In the genomic region with DNA sequence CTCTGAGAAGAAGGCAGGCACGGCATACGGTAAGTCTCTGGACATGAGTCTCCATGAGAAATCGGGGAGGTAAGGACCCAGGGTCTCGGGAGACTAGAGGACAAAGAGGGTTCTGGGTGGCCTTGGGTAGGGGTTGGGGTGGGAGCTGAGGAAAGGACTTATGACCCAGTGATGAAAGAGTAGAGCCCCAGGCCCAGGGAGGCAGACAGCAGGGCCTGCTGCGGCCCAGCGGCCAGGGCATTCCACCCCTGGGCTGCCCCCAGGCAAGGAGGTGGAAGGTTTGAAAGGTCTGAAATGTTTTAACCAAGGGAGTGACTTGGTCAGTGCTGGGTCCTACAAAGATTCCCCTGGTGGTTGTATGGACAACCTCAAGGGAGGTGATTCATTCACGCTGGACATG, we compare ENCODE assay signal across 19 cellular contexts.
"Had no signal": no experiment of that assay in that cellular context is flagged by ENCODE, and none has a peak within 500 bp of the region (broad histone marks: within the 10 kb centered on the region; RNA-seq: fewer than 3 reads in every experiment).

No MANE protein-coding gene starts in this region.

- H3K9me3 ChIP-seq: heart left ventricle, prostate gland, right lobe of liver, stomach, thoracic aorta, transverse colon had no signal

- H3K27ac Mint-ChIP-seq: naive B cell, nephron had no signal

- ATAC-seq: right lobe of liver had no signal

- H3K9ac ChIP-seq: parathyroid adenoma had no signal

- H3K4me1 ChIP-seq: heart left ventricle, parathyroid adenoma, prostate gland, right lobe of liver, stomach, transverse colon had no signal

- H3K27me3 Mint-ChIP-seq: naive B cell had no signal

- H2AFZ ChIP-seq: parathyroid adenoma had no signal

- H3K9me3 Mint-ChIP-seq: naive B cell, nephron had no signal

- DNase-seq: cortex of kidney; effector CD8-positive, alpha-beta T cell; heart left ventricle; hippocampal formation; naive B cell; stimulated activated CD4-positive, alpha-beta T cell treated with anti-CD3 and anti-CD28 coated beads, Interleukin-12 subunit alpha, Interleukin-12 subunit beta, amount 100 ng/mL, for 4 hours; stimulated activated naive CD4-positive, alpha-beta T cell; stomach; substantia nigra; transverse colon had no signal

- H3K27ac ChIP-seq: dorsolateral prefrontal cortex, heart left ventricle, parathyroid adenoma, prostate gland, right lobe of liver, stomach, thoracic aorta, transverse colon had no signal

- H3K4me3 Mint-ChIP-seq: naive B cell, nephron had no signal

- FAIRE-seq: endometrium, frontal cortex, urothelium cell line had no signal

- H3K27me3 ChIP-seq: dorsolateral prefrontal cortex, heart left ventricle, right lobe of liver, stomach, transverse colon had no signal

- H3K79me2 ChIP-seq: parathyroid adenoma had no signal

- H3K4me3 ChIP-seq: dorsolateral prefrontal cortex, heart left ventricle, prostate gland, right lobe of liver, stomach, thoracic aorta, transverse colon had no signal

- H3K36me3 ChIP-seq: prostate gland, right lobe of liver had no signal
